In genomic region chr7:135980665-135981180, GRCh38 we compare ENCODE assay signal across 8 cellular contexts. TPM values are rescaled to one million over a fixed set of nuclear protein-coding genes. Genes with fewer than 3 reads are reported as not detected.
DNase-seq lines count a peak whose midpoint lies in the region; ATAC-seq and TF ChIP-seq lines count a peak whose summit lies in the region.

No MANE protein-coding gene starts in this region.

- H3K36me3 ChIP-seq in heart left ventricle = no peaks in the 10 kb centered on the region
- no peaks in the 10 kb centered on the region for H3K36me3 ChIP-seq in skeletal muscle tissue (ENCODE audit: control insufficient read depth in 3 of 3, insufficient read depth in 3 of 3, low read length in 3 of 3)

- no peak for ATAC-seq in heart left ventricle
- peak; percentile 66 for ATAC-seq in HG03159 (IDR thresholded peaks at IDR 0.05; ENCODE audit: unreplicated experiment)

- no peaks in the 10 kb centered on the region for H3K9me3 ChIP-seq in heart left ventricle
- no peaks in the 10 kb centered on the region for H3K9me3 ChIP-seq in skeletal muscle tissue (ENCODE audit: control insufficient read depth in 3 of 3, low read length in 3 of 3)

- H3K27ac ChIP-seq in heart left ventricle = peak overlapping the region in 11 of 12 donors; percentile 42 to 84 (median 64)
- H3K27ac ChIP-seq in coronary artery = peak overlapping the region in 1 of 2 donors; percentile 52
- H3K27ac ChIP-seq in skeletal muscle tissue (ENCODE audit: low read depth, low read length) = peak overlapping the region; percentile 38

- no peak for TF ChIP-seq CTCF in heart left ventricle (IDR thresholded peaks at IDR 0.05)
- no peak for TF ChIP-seq CTCF in coronary artery (IDR thresholded peaks at IDR 0.05)

- no peak for TF ChIP-seq POLR2A in heart left ventricle (IDR thresholded peaks at IDR 0.05)

- DNase-seq in heart left ventricle (peak in 1 of 5 donors; percentile 20), cardiac septum (ENCODE audit: low spot score) (no peak), T-helper 9 cell (peak; percentile 45), coronary artery (ENCODE audit: low spot score) (no peak), cerebellar cortex (ENCODE audit: low spot score) (no peak), NCI-H524 treated with DMSO at 0.1 percent for 48 hours (lab: John Stamatoyannopoulos, UW) (no peak)

- H3K9ac ChIP-seq in skeletal muscle tissue (ENCODE audit: low read depth in 1 of 3, low read length in 3 of 3) = no peak overlapping the region

- peaks cover 3 to 58% (median 21%) of the 10 kb centered on the region in 12 donors for H3K4me1 ChIP-seq in heart left ventricle
- peaks cover 5 to 7% (median 6%) of the 10 kb centered on the region in 3 donors for H3K4me1 ChIP-seq in skeletal muscle tissue (ENCODE audit: control insufficient read depth in 3 of 3, insufficient read depth in 3 of 3, low read length in 3 of 3)

- WGBS in heart left ventricle, 4 donors = 60 to 71% (median 66%) methylated on average over 3 of the region's 3 CpGs

- intact Hi-C loops in heart left ventricle (cut with DNase I) = no loop called here
- intact Hi-C loops in cardiac septum (cut with DNase I) = no loop called here

- H3K27me3 ChIP-seq in heart left ventricle (no peaks in the 10 kb centered on the region), skeletal muscle tissue (ENCODE audit: control insufficient read depth in 3 of 3, insufficient read depth in 3 of 3, low read length in 3 of 3) (no peaks in the 10 kb centered on the region)

- H3K4me3 ChIP-seq in heart left ventricle (peak overlapping the region in 6 of 12 donors; percentile 6 to 47 (median 14)), coronary artery (peak overlapping the region; percentile 24), skeletal muscle tissue (ENCODE audit: low read length in 3 of 3) (no peak overlapping the region)

RNA-seq across cellular contexts. Expression of gene MTPN, which starts 3.6 kb away (rescaled TPM):
- total RNA-seq in heart left ventricle (100 to 1,000 TPM in 2 of 9 donors, 10 to 100 TPM in 7; 58.7 to 130 (median 90.4) TPM), cardiac septum (121 TPM), skeletal muscle tissue (54.8 TPM)
- 100 to 1,000 TPM in 1 of 2 donors, 10 to 100 TPM in 1; 22.1 to 115 TPM for polyA plus RNA-seq in heart left ventricle
